ENCODE assay signal across 18 cellular contexts in genomic region chr18:34990571-34990970, GRCh38. TPM values are rescaled to one million over a fixed set of nuclear protein-coding genes. Genes with fewer than 3 reads are reported as not detected.
DNase-seq lines count a peak whose midpoint lies in the region; ATAC-seq and TF ChIP-seq lines count a peak whose summit lies in the region.
"Had no signal": no experiment of that assay in that cellular context is flagged by ENCODE, and none has a peak within 500 bp of the region (broad histone marks: within the 10 kb centered on the region; RNA-seq: fewer than 3 reads in every experiment).

No MANE protein-coding gene starts in this region.

- TF ChIP-seq CTCF in RWPE2 (IDR thresholded peaks at IDR 0.05; ENCODE audit: poor library complexity, severe bottlenecking) (no peak), dorsolateral prefrontal cortex (IDR thresholded peaks at IDR 0.05 in 54 of 56, conservative IDR thresholded peaks at IDR 0.05 in 2 of 56; ENCODE audit: low read depth in 1 of 56, partially characterized antibody in 56 of 56) (no peak), mucosa of descending colon (IDR thresholded peaks at IDR 0.05) (no peak)

- H3K9me3 ChIP-seq in RWPE2 (ENCODE audit: severe bottlenecking) = no peaks in the 10 kb centered on the region
- no peaks in the 10 kb centered on the region for H3K9me3 ChIP-seq in mucosa of descending colon
- H3K9me3 ChIP-seq: colonic mucosa, esophagus squamous epithelium, stomach had no signal

- no peaks in the 10 kb centered on the region for H3K36me3 Mint-ChIP-seq in activated naive CD4-positive, alpha-beta T cell treated with anti-CD3 and anti-CD28 coated beads for 36 hours (ENCODE audit: low read depth)

- H3K36me3 ChIP-seq in RWPE2 (ENCODE audit: low read depth) = no peaks in the 10 kb centered on the region
- no peaks in the 10 kb centered on the region for H3K36me3 ChIP-seq in mucosa of descending colon (ENCODE audit: low read depth)
- H3K36me3 ChIP-seq: colonic mucosa, esophagus squamous epithelium, stomach, WERI-Rb-1 had no signal

- no peaks in the 10 kb centered on the region for H3K9me3 Mint-ChIP-seq in activated naive CD4-positive, alpha-beta T cell treated with anti-CD3 and anti-CD28 coated beads for 36 hours

- H3K4me1 Mint-ChIP-seq in activated naive CD4-positive, alpha-beta T cell treated with anti-CD3 and anti-CD28 coated beads for 36 hours (ENCODE audit: low read depth) = peaks cover 9% of the 10 kb centered on the region

- intact Hi-C loops in dorsolateral prefrontal cortex (cut with DNase I) (no loop called here), mucosa of descending colon (cut with DNase I, micrococcal nuclease) (no loop called here)
- intact Hi-C loops in activated naive CD4-positive, alpha-beta T cell treated with anti-CD3 and anti-CD28 coated beads for 36 hours (cut with micrococcal nuclease) = no loop called here

- no peak overlapping the region for H3K4me3 ChIP-seq in RWPE2 (ENCODE audit: severe bottlenecking)
- peak overlapping the region in 20 of 59 donors; percentile 1 to 48 (median 30) for H3K4me3 ChIP-seq in dorsolateral prefrontal cortex
- no peak overlapping the region for H3K4me3 ChIP-seq in mucosa of descending colon
- H3K4me3 ChIP-seq: colonic mucosa, esophagus squamous epithelium, stomach had no signal

- no peak overlapping the region for H3K4me3 Mint-ChIP-seq in activated naive CD4-positive, alpha-beta T cell treated with anti-CD3 and anti-CD28 coated beads for 36 hours

- H3K27me3 Mint-ChIP-seq in activated naive CD4-positive, alpha-beta T cell treated with anti-CD3 and anti-CD28 coated beads for 36 hours (ENCODE audit: low read depth) = no peaks in the 10 kb centered on the region

- H3K27ac Mint-ChIP-seq in activated naive CD4-positive, alpha-beta T cell treated with anti-CD3 and anti-CD28 coated beads for 36 hours = no peak overlapping the region

- H3K4me1 ChIP-seq in RWPE2 (ENCODE audit: insufficient read depth, poor library complexity, severe bottlenecking) (no peaks in the 10 kb centered on the region), mucosa of descending colon (ENCODE audit: low read depth) (no peaks in the 10 kb centered on the region)
- H3K4me1 ChIP-seq: colonic mucosa had no signal

- H3K27ac ChIP-seq in RWPE2 (ENCODE audit: poor library complexity, severe bottlenecking) = no peak overlapping the region
- H3K27ac ChIP-seq in dorsolateral prefrontal cortex = peak overlapping the region; percentile 24 to 97 (median 89)
- H3K27ac ChIP-seq: colonic mucosa, esophagus squamous epithelium, stomach, WERI-Rb-1 had no signal

- DNase-seq in Daoy (ENCODE audit: low read depth) = peak; percentile 16
- DNase-seq in RWPE2 (ENCODE audit: low spot score) = no peak
- no peak for DNase-seq in dorsolateral prefrontal cortex
- no peak for DNase-seq in mucosa of descending colon
- DNase-seq in NCI-H146 (lab: John Stamatoyannopoulos, UW) = no peak
- DNase-seq in NCI-H774 (lab: John Stamatoyannopoulos, UW) = no peak
- DNase-seq in activated naive CD4-positive, alpha-beta T cell treated with anti-CD3 and anti-CD28 coated beads for 36 hours = no peak
- DNase-seq: activated gamma-delta T cell treated with Interleukin-2 at 50 U/mL for 16 hours, colonic mucosa, esophagus squamous epithelium, H7, KG1, mesendoderm, NCI-H1694 treated with DMSO at 0.1 percent for 48 hours, NCI-H510A treated with DMSO at 0.1 percent for 48 hours, stomach, WERI-Rb-1 had no signal

- H3K27me3 ChIP-seq in RWPE2 (ENCODE audit: insufficient read depth, poor library complexity, severe bottlenecking) (no peaks in the 10 kb centered on the region), dorsolateral prefrontal cortex (no peaks in the 10 kb centered on the region)
- H3K27me3 ChIP-seq: colonic mucosa, stomach had no signal

- ATAC-seq in RWPE2 (ENCODE audit: low read depth) = peak; percentile 61; the same call in 2 of the 3 replicates
- peak; percentile 32 for ATAC-seq in mucosa of descending colon
- no peak for ATAC-seq in GM18861 (IDR thresholded peaks at IDR 0.05; ENCODE audit: unreplicated experiment)

- CTCF ChIA-PET in activated naive CD4-positive, alpha-beta T cell treated with anti-CD3 and anti-CD28 coated beads for 36 hours (lab: Charles Lee) = no interaction called here

RNA-seq across cellular contexts. Expression of gene MAPRE2, which starts 50.6 kb away (rescaled TPM):
- total RNA-seq in Daoy (2014; rRNA removed; shearing (Covaris generic)) = 12.7 and 14.6 TPM in 2 replicates
- total RNA-seq in dorsolateral prefrontal cortex = 100 to 1,000 TPM; 105 to 278 (median 202) TPM
- 10 to 100 TPM; 26.4 to 31.3 (median 27.3) TPM for total RNA-seq in mucosa of descending colon
- total RNA-seq in activated naive CD4-positive, alpha-beta T cell treated with anti-CD3 and anti-CD28 coated beads for 36 hours = 10 to 100 TPM; 62.5 to 66.2 TPM
